16 cellular contexts compared by ENCODE assay signal in genomic region chr17:8408371-8408770, GRCh38. TPM values are rescaled to one million over a fixed set of nuclear protein-coding genes. Genes with fewer than 3 reads are reported as not detected.
A peak's percentile ranks its signal among the peaks of the same experiment; 100 is the strongest.
DNase-seq lines count a peak whose midpoint lies in the region; ATAC-seq, FAIRE-seq and TF ChIP-seq lines count a peak whose summit lies in the region.
"Had no signal": no experiment of that assay in that cellular context is flagged by ENCODE, and none has a peak within 500 bp of the region (broad histone marks: within the 10 kb centered on the region; RNA-seq: fewer than 3 reads in every experiment).

No MANE protein-coding gene starts in this region.

- H3K79me2 ChIP-seq in MM.1S (ENCODE audit: low read length) (no peaks in the 10 kb centered on the region), H1 (ENCODE audit: control insufficient read depth in 1 of 2, insufficient read depth in 2 of 2, low read length in 2 of 2) (no peaks in the 10 kb centered on the region), mesendoderm (ENCODE audit: control insufficient read depth, insufficient read depth, low read length) (no peaks in the 10 kb centered on the region)

- H3K9me3 ChIP-seq in MM.1S (replicated peaks; ENCODE audit: insufficient read depth, low read length) (no peaks in the 10 kb centered on the region), H1 (ENCODE audit: insufficient read depth in 2 of 2, low read depth in 1 of 2, low read length in 1 of 2) (no peaks in the 10 kb centered on the region)
- H3K9me3 ChIP-seq: heart right ventricle had no signal

- H3K9ac ChIP-seq in MM.1S (ENCODE audit: low read length) = peak overlapping the region; percentile 63; the same call in 1 of the 2 replicates
- no peak overlapping the region for H3K9ac ChIP-seq in H1 (replicated peaks in 1 of 4; ENCODE audit: extremely low read depth in 1 of 4, low read depth in 3 of 4, low read length in 3 of 4)
- H3K9ac ChIP-seq in mesendoderm (ENCODE audit: low read length) = no peak overlapping the region

- H3K27me3 ChIP-seq in MM.1S (replicated peaks; ENCODE audit: insufficient read depth, low read length) (no peaks in the 10 kb centered on the region), H1 (replicated peaks in 1 of 4; ENCODE audit: control insufficient read depth in 3 of 4, extremely low read depth in 1 of 4, insufficient read depth in 3 of 4, low read length in 3 of 4) (no peaks in the 10 kb centered on the region), mesendoderm (ENCODE audit: insufficient read depth, low read length, poor library complexity) (no peaks in the 10 kb centered on the region)

- no peaks in the 10 kb centered on the region for H4K20me1 ChIP-seq in MM.1S (ENCODE audit: insufficient read depth, low read length)
- H4K20me1 ChIP-seq in H1 (replicated peaks in 1 of 2; ENCODE audit: control insufficient read depth in 1 of 2, insufficient read depth in 2 of 2, low read length in 2 of 2) = no peaks in the 10 kb centered on the region

- TF ChIP-seq EP300 in H1 (IDR thresholded peaks at IDR 0.05; ENCODE audit: borderline replicate concordance in 1 of 2, low read depth in 2 of 2, low read length in 2 of 2) = no peak

- H2AK5ac ChIP-seq in H1 (ENCODE audit: low read depth, low read length) (no peak overlapping the region), mesendoderm (ENCODE audit: low read length) (no peak overlapping the region)

- H3K9me2 ChIP-seq in MM.1S (replicated peaks; ENCODE audit: insufficient read depth, low read length) = no peaks in the 10 kb centered on the region

- TF ChIP-seq POLR2A in H1 (IDR thresholded peaks at IDR 0.05; ENCODE audit: control extremely low read depth in 1 of 2, low read depth in 2 of 2, low read length in 2 of 2) = no peak

- H3K56ac ChIP-seq in H1 (replicated peaks; ENCODE audit: insufficient read length, low read depth, low read length) = peak overlapping the region; percentile 10
- H3K56ac ChIP-seq in mesendoderm (ENCODE audit: low read length) = peak overlapping the region; percentile 56

- peak overlapping the region; percentile 8; the same call in 1 of the 2 replicates for H3K27ac ChIP-seq in MM.1S (ENCODE audit: low read length)
- H3K27ac ChIP-seq in H1 (ENCODE audit: low read depth, low read length) = no peak overlapping the region
- H3K27ac ChIP-seq in mesendoderm (ENCODE audit: low read depth, low read length) = no peak overlapping the region
- H3K27ac ChIP-seq: heart right ventricle had no signal

- H2AFZ ChIP-seq in MM.1S (ENCODE audit: low read length) (peak overlapping the region; percentile 82), H1 (ENCODE audit: low read length) (peak overlapping the region; percentile 85; the same call in 1 of the 2 replicates)

- H3K4me1 ChIP-seq in MM.1S (ENCODE audit: low read length) (peaks cover 6% of the 10 kb centered on the region; the same call in 1 of the 2 replicates), H1 (replicated peaks in 1 of 4; ENCODE audit: control insufficient read depth in 3 of 4, insufficient read depth in 4 of 4, low read length in 3 of 4) (peaks cover 0 to 10% (median 4%) of the 10 kb centered on the region in 4 experiments; a peak in 6 of 7 replicates), mesendoderm (ENCODE audit: control insufficient read depth, low read depth, low read length) (no peaks in the 10 kb centered on the region)

- H4K91ac ChIP-seq in H1 (replicated peaks; ENCODE audit: insufficient read length, low read length) = peak overlapping the region; percentile 85

- 80% methylated on average over 14 of the region's 14 CpGs; no CpG with 5 or more reads in 1 of the 2 experiments for WGBS in H1 (ENCODE audit: extremely low coverage in 1 of 2, insufficient coverage in 1 of 2, insufficient read length in 1 of 2, insufficient replicate concordance in 2 of 2, low coverage in 1 of 2, low lambda C conversion rate in 2 of 2, missing lambda C conversion rate in 1 of 2), 2 experiments
- WGBS in mesendoderm (ENCODE audit: extremely low coverage, insufficient coverage, low lambda C conversion rate) = no CpG with 5 or more reads among the region's 14 CpGs

- H2BK15ac ChIP-seq in H1 (ENCODE audit: low read length) = no peak overlapping the region
- no peak overlapping the region for H2BK15ac ChIP-seq in mesendoderm (replicated peaks; ENCODE audit: low read depth)

- H2BK5ac ChIP-seq in H1 (ENCODE audit: low read depth, low read length) (peak overlapping the region; percentile 24; the same call in 1 of the 2 replicates), mesendoderm (ENCODE audit: low read length) (peak overlapping the region; percentile 9)

- DNase-seq in COLO829 (ENCODE audit: low spot score) (peak; percentile 57), MM.1S (peak; percentile 53), H1 (ENCODE audit: low read depth in 1 of 2, low spot score in 2 of 2) (no peak), mesendoderm (peak; percentile 59), GM19239 (ENCODE audit: insufficient read length, low spot score) (no peak), NCI-H1930 (lab: John Stamatoyannopoulos, UW) (no peak), SIG-M5 (lab: John Stamatoyannopoulos, UW) (no peak)
- DNase-seq: activated naive CD4-positive, alpha-beta T cell treated with anti-CD3 and anti-CD28 coated beads, Interleukin-2, amount 50 U/mL, for 16 hours; central memory CD4-positive, alpha-beta T cell; heart right ventricle; NCI-H1105 treated with DMSO at 0.1 percent for 48 hours had no signal

- FAIRE-seq in H1 (lab: Jason Lieb, UNC) (no peak), GM19239 (lab: Jason Lieb, UNC) (no peak)
- FAIRE-seq: endothelial cell of umbilical vein had no signal

- CTCF ChIA-PET in H1 (lab: Charles Lee; ENCODE audit: partially characterized antibody) = interaction anchor here (0.6 to 3.5 kb wide), 7 partner anchors 11 to 1146 kb away, joined by 3 to 21 read pairs (median 3); no protein-coding TSS in a partner anchor

- peak overlapping the region; percentile 72; the same call in 1 of the 2 replicates for H2BK20ac ChIP-seq in H1 (ENCODE audit: low read length)

- H3F3A ChIP-seq in MM.1S (ENCODE audit: insufficient read depth, low read length) = no peaks in the 10 kb centered on the region

- H3K4me2 ChIP-seq in MM.1S (ENCODE audit: low read depth, low read length) (peak overlapping the region; percentile 84), H1 (ENCODE audit: insufficient read depth in 1 of 2, low read depth in 2 of 2, low read length in 2 of 2) (no peak overlapping the region), mesendoderm (ENCODE audit: low read length) (no peak overlapping the region)

- H2BK12ac ChIP-seq in H1 (ENCODE audit: low read depth, low read length) = peak overlapping the region; percentile 72; the same call in 1 of the 2 replicates

- H3K36me3 ChIP-seq in MM.1S (replicated peaks; ENCODE audit: insufficient read depth, low read length) = no peaks in the 10 kb centered on the region
- H3K36me3 ChIP-seq in H1 (ENCODE audit: control insufficient read depth in 2 of 4, insufficient read depth in 4 of 4, low read length in 3 of 4) = no peaks in the 10 kb centered on the region
- no peaks in the 10 kb centered on the region for H3K36me3 ChIP-seq in mesendoderm (ENCODE audit: control insufficient read depth, insufficient read depth, low read length)
- H3K36me3 ChIP-seq: heart right ventricle had no signal

- H3K79me1 ChIP-seq in H1 (ENCODE audit: low read depth, low read length) (no peaks in the 10 kb centered on the region), mesendoderm (ENCODE audit: low read length) (no peaks in the 10 kb centered on the region)

- H3K18ac ChIP-seq in H1 (ENCODE audit: extremely low read depth, low read length) (peak overlapping the region; percentile 48), mesendoderm (ENCODE audit: low read length) (peak overlapping the region; percentile 56)

- no peak overlapping the region for H4K8ac ChIP-seq in H1 (ENCODE audit: extremely low read depth, insufficient read depth, low read length)
- H4K8ac ChIP-seq in mesendoderm (ENCODE audit: low read depth, low read length) = no peak overlapping the region

- H3K4ac ChIP-seq in H1 (replicated peaks; ENCODE audit: insufficient read length, low read depth, low read length) = no peak overlapping the region
- H3K4ac ChIP-seq in mesendoderm (ENCODE audit: low read depth, low read length) = no peak overlapping the region

- no peak for TF ChIP-seq CTCF in MM.1S (IDR thresholded peaks at IDR 0.05; ENCODE audit: low read length)
- no peak for TF ChIP-seq CTCF in H1 (IDR thresholded peaks at IDR 0.05; ENCODE audit: control extremely low read depth in 1 of 3, insufficient read depth in 1 of 3, low read depth in 1 of 3, low read length in 3 of 3)

- H3K23ac ChIP-seq in H1 (ENCODE audit: insufficient read length) (no peak overlapping the region), mesendoderm (ENCODE audit: low read length) (no peak overlapping the region)

- no peaks in the 10 kb centered on the region for H3K23me2 ChIP-seq in H1 (ENCODE audit: low read depth, low read length)

- no peak for TF ChIP-seq RAD21 in H1 (IDR thresholded peaks at IDR 0.05 in 1 of 2, conservative IDR thresholded peaks at IDR 0.05 in 1 of 2; ENCODE audit: low read depth in 2 of 2, low read length in 2 of 2)

- H2BK120ac ChIP-seq in H1 (replicated peaks; ENCODE audit: low read depth, low read length) (no peak overlapping the region), mesendoderm (ENCODE audit: low read depth, low read length) (no peak overlapping the region)

- no peak for ATAC-seq in HG02885 (IDR thresholded peaks at IDR 0.05; ENCODE audit: poor library complexity, unreplicated experiment)
- ATAC-seq: heart right ventricle had no signal

- POLR2A ChIA-PET in H1 (lab: Charles Lee; ENCODE audit: partially characterized antibody) = interaction anchor here (0.6 to 2.8 kb wide), 5 partner anchors 18 to 30 kb away, joined by 3 to 21 read pairs (median 3); partner anchors contain the start of gene RPL26

- H4K5ac ChIP-seq in H1 (ENCODE audit: insufficient read length, low read depth, low read length) (no peak overlapping the region), mesendoderm (ENCODE audit: low read length) (no peak overlapping the region)

- H3K14ac ChIP-seq in H1 (ENCODE audit: insufficient read length) = peak overlapping the region; percentile 10

- H3K4me3 ChIP-seq in MM.1S (ENCODE audit: low read length) (peak overlapping the region; percentile 51), H1 (ENCODE audit: extremely low read depth in 1 of 4, insufficient read depth in 2 of 4, low read depth in 3 of 4, low read length in 4 of 4) (no peak overlapping the region), mesendoderm (ENCODE audit: low read length) (no peak overlapping the region)
- H3K4me3 ChIP-seq: heart right ventricle had no signal

RNA-seq across cellular contexts. Expression of gene RNF222, which starts 10.7 kb away (rescaled TPM):
- not detected in 2 replicates for total RNA-seq in H1 (2021; fragmentation: NEBNext Ultra II Directional; extraction: Animal tissue kit (Norgen Biotek cat#: 25700))
- not detected in 2 replicates for polyA plus RNA-seq in H1 (2011; rRNA removed)
- not detected for polyA plus RNA-seq in H1 (2011; cell fraction: cytosol; rRNA removed)
- not detected for polyA plus RNA-seq in H1 (2011; cell fraction: nucleus; rRNA removed)
- 0.05 to 0.08 TPM in 2 of 4 replicates, not detected in the others for polyA plus RNA-seq in H1 (2012, experiment 1 of 2)
- not detected for polyA plus RNA-seq in H1 (2012, experiment 2 of 2)
- polyA plus RNA-seq in H1 (2013, experiment 1 of 2) = 0.04 TPM
- 0.06 TPM for polyA plus RNA-seq in H1 (2013, experiment 2 of 2)
- polyA minus RNA-seq in H1 (2011; rRNA and poly(A)+ RNA removed) = not detected in 2 replicates
- not detected for polyA minus RNA-seq in H1 (2011; cell fraction: cytosol; rRNA and poly(A)+ RNA removed)
- polyA minus RNA-seq in H1 (2011; cell fraction: nucleus; rRNA and poly(A)+ RNA removed) = not detected
- polyA plus RNA-seq in mesendoderm (2013, experiment 1 of 2) = 0.08 TPM
- polyA plus RNA-seq in mesendoderm (2013, experiment 2 of 2) = 0.08 TPM
- total RNA-seq: endothelial cell of umbilical vein, heart right ventricle, NCI-H460, osteocyte, temporal lobe had no signal
- polyA plus RNA-seq: endothelial cell of umbilical vein, heart right ventricle had no signal

RNA-seq across cellular contexts. Expression of gene RPL26, which starts 25.4 kb away (rescaled TPM):
- total RNA-seq in H1 (2021; fragmentation: NEBNext Ultra II Directional; extraction: Animal tissue kit (Norgen Biotek cat#: 25700)) = 1,963 and 1,980 TPM in 2 replicates
- polyA plus RNA-seq in H1 (2011; rRNA removed) = 1,277 and 2,554 TPM in 2 replicates
- 4,614 TPM for polyA plus RNA-seq in H1 (2011; cell fraction: cytosol; rRNA removed)
- polyA plus RNA-seq in H1 (2011; cell fraction: nucleus; rRNA removed) = 1,124 TPM
- 3,459 to 5,414 TPM (median 3,765 TPM) in 4 replicates for polyA plus RNA-seq in H1 (2012, experiment 1 of 2)
- polyA plus RNA-seq in H1 (2012, experiment 2 of 2) = 5,853 TPM
- 6,093 TPM for polyA plus RNA-seq in H1 (2013, experiment 1 of 2)
- 5,996 TPM for polyA plus RNA-seq in H1 (2013, experiment 2 of 2)
- polyA minus RNA-seq in H1 (2011; rRNA and poly(A)+ RNA removed) = 979 and 1,967 TPM in 2 replicates
- polyA minus RNA-seq in H1 (2011; cell fraction: cytosol; rRNA and poly(A)+ RNA removed) = 386 TPM
- polyA minus RNA-seq in H1 (2011; cell fraction: nucleus; rRNA and poly(A)+ RNA removed) = 791 TPM
- polyA plus RNA-seq in mesendoderm (2013, experiment 1 of 2) = 6,705 TPM
- 6,705 TPM for polyA plus RNA-seq in mesendoderm (2013, experiment 2 of 2)

RNA-seq across cellular contexts. Expression of gene NDEL1, which starts 27.3 kb away (rescaled TPM):
- 31.3 and 32.9 TPM in 2 replicates for total RNA-seq in H1 (2021; fragmentation: NEBNext Ultra II Directional; extraction: Animal tissue kit (Norgen Biotek cat#: 25700))
- polyA plus RNA-seq in H1 (2011; rRNA removed) = 31.1 and 31.2 TPM in 2 replicates
- polyA plus RNA-seq in H1 (2011; cell fraction: cytosol; rRNA removed) = 24.0 TPM
- 25.5 TPM for polyA plus RNA-seq in H1 (2011; cell fraction: nucleus; rRNA removed)
- 16.9 to 24.7 TPM (median 18.6 TPM) in 4 replicates for polyA plus RNA-seq in H1 (2012, experiment 1 of 2)
- polyA plus RNA-seq in H1 (2012, experiment 2 of 2) = 8.4 TPM
- polyA plus RNA-seq in H1 (2013, experiment 1 of 2) = 21.6 TPM
- 22.6 TPM for polyA plus RNA-seq in H1 (2013, experiment 2 of 2)
- polyA minus RNA-seq in H1 (2011; rRNA and poly(A)+ RNA removed) = 20.7 and 24.7 TPM in 2 replicates
- polyA minus RNA-seq in H1 (2011; cell fraction: cytosol; rRNA and poly(A)+ RNA removed) = 19.1 TPM
- 39.1 TPM for polyA minus RNA-seq in H1 (2011; cell fraction: nucleus; rRNA and poly(A)+ RNA removed)
- polyA plus RNA-seq in mesendoderm (2013, experiment 1 of 2) = 34.4 TPM
- polyA plus RNA-seq in mesendoderm (2013, experiment 2 of 2) = 34.5 TPM

Comparison
In these comparisons a context has a peak if more than half of its experiments do, and no peak if none do; other contexts are left out.
1. DNase-seq: peak in COLO829 (single experiment), MM.1S (single experiment) and mesendoderm (single experiment); none in H1 (0 of 2), GM19239 (single experiment), NCI-H1930 (0 of 2) and SIG-M5 (single experiment).